Comparison of ENCODE assay signal across 8 cellular contexts in genomic region chr2:84904717-84905174, GRCh38. TPM values are rescaled to one million over a fixed set of nuclear protein-coding genes. Genes with fewer than 3 reads are reported as not detected.
DNase-seq lines count a peak whose midpoint lies in the region; ATAC-seq lines count a peak whose summit lies in the region.

No MANE protein-coding gene starts in this region.

- peaks cover 78% of the 10 kb centered on the region for H3K4me1 Mint-ChIP-seq in activated T-cell treated with anti-CD3 and anti-CD28 coated beads, Interleukin-2, amount 50 U/mL, for 72 hours (ENCODE audit: low read depth)

- H3K4me3 Mint-ChIP-seq in activated T-cell treated with anti-CD3 and anti-CD28 coated beads, Interleukin-2, amount 50 U/mL, for 72 hours, result peak overlapping the region; percentile 90 to 91

- peaks cover 9 to 10% of the 10 kb centered on the region in 2 donors for H3K9me3 Mint-ChIP-seq in activated T-cell treated with anti-CD3 and anti-CD28 coated beads, Interleukin-2, amount 50 U/mL, for 72 hours

- no peak for ATAC-seq in activated T-cell treated with anti-CD3 and anti-CD28 coated beads, Interleukin-2, amount 50 U/mL, for 72 hours (replicated peaks in 1 of 2)
- no peak for ATAC-seq in HG03457 (IDR thresholded peaks at IDR 0.05; ENCODE audit: unreplicated experiment)

- no peaks in the 10 kb centered on the region for H3K27me3 Mint-ChIP-seq in activated T-cell treated with anti-CD3 and anti-CD28 coated beads, Interleukin-2, amount 50 U/mL, for 72 hours (ENCODE audit: low read depth)

- H3K36me3 Mint-ChIP-seq in activated T-cell treated with anti-CD3 and anti-CD28 coated beads, Interleukin-2, amount 50 U/mL, for 72 hours (ENCODE audit: insufficient read depth in 2 of 2), result peaks cover 23 to 36% of the 10 kb centered on the region in 2 donors

- DNase-seq in DMS53 treated with DMSO at 0.1 percent for 48 hours (lab: John Stamatoyannopoulos, UW; ENCODE audit: unreplicated experiment), result peak; percentile 17
- DNase-seq in Kasumi-1 (lab: John Stamatoyannopoulos, UW), result peak; percentile 34 to 50
- DNase-seq in activated T-cell treated with anti-CD3 and anti-CD28 coated beads, Interleukin-2, amount 50 U/mL, for 72 hours, result peak; percentile 29 to 30
- DNase-seq in glomerular visceral epithelial cell (ENCODE audit: extremely low spot score), result peak; percentile 47
- peak in 31 of 56 donors; percentile 12 to 71 (median 41) for DNase-seq in nucleus accumbens (lab: John Stamatoyannopoulos, UW)
- no peak for DNase-seq in GDM1 (lab: John Stamatoyannopoulos, UW)
- DNase-seq in stimulated activated CD4-positive, alpha-beta T cell treated with anti-CD3 and anti-CD28 coated beads, Interleukin-4, amount 100 ng/mL, for 4 hours, result no peak

- H3K27ac Mint-ChIP-seq in activated T-cell treated with anti-CD3 and anti-CD28 coated beads, Interleukin-2, amount 50 U/mL, for 72 hours, result peak overlapping the region; percentile 38

RNA-seq across cellular contexts. Expression of gene TMSB10, which starts 0.7 kb away (rescaled TPM):
- 1,000 to 10,000 TPM in 1 of 2 donors, 100 to 1,000 TPM in 1; 884 to 1,078 TPM for total RNA-seq in activated T-cell treated with anti-CD3 and anti-CD28 coated beads, Interleukin-2, amount 50 U/mL, for 72 hours

RNA-seq across cellular contexts. Expression of gene TRABD2A, which starts 23.9 kb away (rescaled TPM):
- total RNA-seq in activated T-cell treated with anti-CD3 and anti-CD28 coated beads, Interleukin-2, amount 50 U/mL, for 72 hours, result 10 to 100 TPM; 35.1 to 39.4 TPM

Comparison
In these comparisons a context has a peak if more than half of its experiments do, and no peak if none do; other contexts are left out.
1. DNase-seq: peak in DMS53 treated with DMSO at 0.1 percent for 48 hours (single experiment), Kasumi-1 (2 of 2), activated T-cell treated with anti-CD3 and anti-CD28 coated beads, Interleukin-2, amount 50 U/mL, for 72 hours (2 of 2), glomerular visceral epithelial cell (single experiment) and nucleus accumbens (31 of 56); none in GDM1 (single experiment) and stimulated activated CD4-positive, alpha-beta T cell treated with anti-CD3 and anti-CD28 coated beads, Interleukin-4, amount 100 ng/mL, for 4 hours (0 of 2).